ENCODE assay signal across 11 cellular contexts in genomic region chr5:54523534-54523933, GRCh38. TPM values are rescaled to one million over a fixed set of nuclear protein-coding genes. Genes with fewer than 3 reads are reported as not detected.
A peak's percentile ranks its signal among the peaks of the same experiment; 100 is the strongest.
DNase-seq lines count a peak whose midpoint lies in the region; ATAC-seq, FAIRE-seq and TF ChIP-seq lines count a peak whose summit lies in the region.
"Had no signal": no experiment of that assay in that cellular context is flagged by ENCODE, and none has a peak within 500 bp of the region (broad histone marks: within the 10 kb centered on the region; RNA-seq: fewer than 3 reads in every experiment).

No MANE protein-coding gene starts in this region.

- H3K27ac Mint-ChIP-seq in dendritic cell treated with granulocyte-macrophage colony-stimulating factor and Interleukin-4, amounts not matched to agents 40 ng/mL and 50 ng/mL, for 4 days: peak overlapping the region; percentile 75

- no peaks in the 10 kb centered on the region for H3K9me3 ChIP-seq in left ventricle myocardium inferior (replicated peaks)
- H3K9me3 ChIP-seq in neutrophil: no peaks in the 10 kb centered on the region
- H3K9me3 ChIP-seq in HepG2 (ENCODE audit: low read length): no peaks in the 10 kb centered on the region

- H3K27me3 ChIP-seq in left ventricle myocardium inferior (ENCODE audit: low read depth): no peaks in the 10 kb centered on the region
- H3K27me3 ChIP-seq in neutrophil: no peaks in the 10 kb centered on the region
- H3K27me3 ChIP-seq in HepG2 (ENCODE audit: control insufficient read depth in 1 of 2, insufficient read depth in 2 of 2, low read length in 2 of 2): no peaks in the 10 kb centered on the region

- no TSS peak for BruUV-seq in HepG2 (replicated peaks; lab: Mats Ljungman, UMichigan)

- peaks cover 36% of the 10 kb centered on the region for H3K36me3 Mint-ChIP-seq in dendritic cell treated with granulocyte-macrophage colony-stimulating factor and Interleukin-4, amounts not matched to agents 40 ng/mL and 50 ng/mL, for 4 days (ENCODE audit: low read depth)

- H3K79me2 ChIP-seq in HepG2 (ENCODE audit: insufficient read depth, low read length): peaks cover 26% of the 10 kb centered on the region

- CTCF ChIA-PET in HepG2 (lab: Yijun Ruan, JAX; ENCODE audit: low intra/inter-chr PET ratio, low total read pairs): no interaction called here

- no peaks in the 10 kb centered on the region for H3K9me3 Mint-ChIP-seq in dendritic cell treated with granulocyte-macrophage colony-stimulating factor and Interleukin-4, amounts not matched to agents 40 ng/mL and 50 ng/mL, for 4 days
- H3K9me3 Mint-ChIP-seq: activated T-cell treated with anti-CD3 and anti-CD28 coated beads, Interleukin-2, amount 50 U/mL, for 4 hours; IgD-negative memory B cell had no signal

- TF ChIP-seq EP300 in HepG2 (IDR thresholded peaks at IDR 0.05; ENCODE audit: low read depth in 2 of 2, low read length in 2 of 2) (no peak), HepG2 (CRISPR knock-in tag; IDR thresholded peaks at IDR 0.05; ENCODE audit: borderline replicate concordance) (no peak)

- DNase-seq in left ventricle myocardium inferior (no peak), left cardiac atrium (no peak), HepG2 (ENCODE audit: low spot score) (no peak), medulla oblongata (ENCODE audit: extremely low spot score) (no peak)
- DNase-seq: activated T-cell treated with anti-CD3 and anti-CD28 coated beads, Interleukin-2, amount 50 U/mL, for 4 hours; PC-3 had no signal

- H3K4me1 Mint-ChIP-seq in dendritic cell treated with granulocyte-macrophage colony-stimulating factor and Interleukin-4, amounts not matched to agents 40 ng/mL and 50 ng/mL, for 4 days (ENCODE audit: low read depth): peaks cover 17% of the 10 kb centered on the region

- POLR2A ChIA-PET in HepG2 (lab: Yijun Ruan, JAX): no interaction called here

- H3K4me2 ChIP-seq in HepG2 (ENCODE audit: low read depth, low read length): no peak overlapping the region

- H2AFZ ChIP-seq in HepG2 (ENCODE audit: low read length): no peak overlapping the region

- 0 out of 2 replicates have a peak, but pooled peaks cover 5% of the 10 kb centered on the region for H4K20me1 ChIP-seq in HepG2 (ENCODE audit: insufficient read depth, low read length)

- no peaks in the 10 kb centered on the region for H3K27me3 Mint-ChIP-seq in dendritic cell treated with granulocyte-macrophage colony-stimulating factor and Interleukin-4, amounts not matched to agents 40 ng/mL and 50 ng/mL, for 4 days
- H3K27me3 Mint-ChIP-seq: IgD-negative memory B cell had no signal

- ATAC-seq in left cardiac atrium (no peak), HepG2 (no peak), HG03354 (IDR thresholded peaks at IDR 0.05; ENCODE audit: poor library complexity, severe bottlenecking, unreplicated experiment) (no peak), GM18861 (IDR thresholded peaks at IDR 0.05; ENCODE audit: unreplicated experiment) (no peak)
- ATAC-seq: activated T-cell treated with anti-CD3 and anti-CD28 coated beads, Interleukin-2, amount 50 U/mL, for 4 hours; PC-3 had no signal

- peaks cover 98% of the 10 kb centered on the region for H3K4me1 ChIP-seq in left ventricle myocardium inferior
- peaks cover 77 to 87% of the 10 kb centered on the region in 2 experiments for H3K4me1 ChIP-seq in neutrophil (ENCODE audit: control insufficient read depth in 1 of 2, insufficient read depth in 1 of 2, low read depth in 1 of 2, low read length in 1 of 2)
- H3K4me1 ChIP-seq in HepG2 (ENCODE audit: insufficient read depth, low read length): peaks cover 31% of the 10 kb centered on the region

- TF ChIP-seq POLR2A in HepG2 (IDR thresholded peaks at IDR 0.05; ENCODE audit: insufficient read depth in 1 of 2, low read depth in 2 of 2, low read length in 2 of 2): no peak

- TF ChIP-seq CTCF in left ventricle myocardium inferior (IDR thresholded peaks at IDR 0.05; ENCODE audit: borderline replicate concordance) (no peak), neutrophil (IDR thresholded peaks at IDR 0.05) (no peak), HepG2 (CRISPR knock-in tag; IDR thresholded peaks at IDR 0.05) (no peak)

- no peak for FAIRE-seq in HepG2 (lab: Jason Lieb, UNC)

- no peak for TF ChIP-seq RAD21 in HepG2 (CRISPR knock-in tag; IDR thresholded peaks at IDR 0.05)

- H3K27ac ChIP-seq in left ventricle myocardium inferior (replicated peaks) (peak overlapping the region; percentile 75), neutrophil (peak overlapping the region; percentile 96), HepG2 (ENCODE audit: extremely low read length, insufficient read depth, low read length) (no peak overlapping the region)

- in situ Hi-C loops in HepG2 (cut with HindIII; ENCODE audit: extremely low pct_ligation_motif_present, low pct_unique_long_range_greater_than_20kb): loop anchor here (25.0 kb wide), 1 partner anchor 639 kb away; the partner anchor contains the start of genes CDC20B and GPX8

- H3K4me3 ChIP-seq in left ventricle myocardium inferior (peak overlapping the region; percentile 42), neutrophil (ENCODE audit: low read depth in 1 of 2, low read length in 1 of 2) (peak overlapping the region; percentile 92 to 99), HepG2 (replicated peaks in 1 of 3; ENCODE audit: insufficient read depth in 1 of 3, low read depth in 2 of 3, low read length in 3 of 3) (no peak overlapping the region)

- WGBS in HepG2 (ENCODE audit: low lambda C conversion rate): 95% methylated on average over 2 of the region's 3 CpGs

- peak overlapping the region; percentile 62 for H3K4me3 Mint-ChIP-seq in dendritic cell treated with granulocyte-macrophage colony-stimulating factor and Interleukin-4, amounts not matched to agents 40 ng/mL and 50 ng/mL, for 4 days
- H3K4me3 Mint-ChIP-seq: activated T-cell treated with anti-CD3 and anti-CD28 coated beads, Interleukin-2, amount 50 U/mL, for 4 hours had no signal

- H3K36me3 ChIP-seq in left ventricle myocardium inferior (peaks cover 8% of the 10 kb centered on the region), neutrophil (peaks cover 43% of the 10 kb centered on the region), HepG2 (replicated peaks in 1 of 2; ENCODE audit: control insufficient read depth in 1 of 2, insufficient read depth in 2 of 2, low read length in 2 of 2) (no peaks in the 10 kb centered on the region)

- intact Hi-C loops in left ventricle myocardium inferior (cut with micrococcal nuclease): loop anchor here (10.0 kb wide), 1 partner anchor 131 kb away; no protein-coding TSS in a partner anchor
- intact Hi-C loops in left cardiac atrium (cut with DNase I): loop anchor here in 1 of 2 donors (5.0 kb wide), 1 partner anchor 124 kb away; no protein-coding TSS in a partner anchor
- intact Hi-C loops in dendritic cell treated with granulocyte-macrophage colony-stimulating factor and Interleukin-4, amounts not matched to agents 40 ng/mL and 50 ng/mL, for 4 days (cut with micrococcal nuclease): loop anchor here (5.0 kb wide), 1 partner anchor 114 kb away; no protein-coding TSS in a partner anchor
- intact Hi-C loops in HepG2 (cut with micrococcal nuclease; ENCODE audit: unreplicated experiment): loop anchor here (10.0 kb wide), 1 partner anchor 101 kb away; no protein-coding TSS in a partner anchor

- no peak overlapping the region for H3K9ac ChIP-seq in HepG2 (ENCODE audit: insufficient read depth, low read depth, low read length)

TF ChIP-seq in HepG2, 621 proteins besides CTCF, POLR2A, EP300 and RAD21 (continues in another document):
- no peak for TF ChIP-seq ZBTB21 (CRISPR knock-in tag; IDR thresholded peaks at IDR 0.05)
- no peak for TF ChIP-seq MBD4 (IDR thresholded peaks at IDR 0.05; ENCODE audit: borderline replicate concordance, low read length)

RNA-seq across cellular contexts. Expression of gene SNX18, which starts 6.0 kb away (rescaled TPM):
- 28.7 TPM for total RNA-seq in left ventricle myocardium inferior
- 10 to 100 TPM; 15.1 to 15.4 TPM for total RNA-seq in left cardiac atrium
- total RNA-seq in HepG2 (2016; rRNA removed; fragmentation: Illumina TruSeq; extraction: Trizol): 6.0 and 6.2 TPM in 2 replicates
- 0.81 and 0.88 TPM in 2 replicates for total RNA-seq in HepG2 (2016; cell fraction: cytosol; rRNA removed; fragmentation: Illumina TruSeq; extraction: Trizol; ENCODE audit: low read depth)
- total RNA-seq in HepG2 (2016; cell fraction: insoluble cytoplasmic fraction; rRNA removed; fragmentation: Illumina TruSeq; extraction: Trizol): 5.6 and 5.9 TPM in 2 replicates
- 4.7 and 5.3 TPM in 2 replicates for total RNA-seq in HepG2 (2016; cell fraction: membrane; rRNA removed; fragmentation: Illumina TruSeq; extraction: Trizol)
- total RNA-seq in HepG2 (2016; cell fraction: nucleus; rRNA removed; fragmentation: Illumina TruSeq; extraction: Trizol): 5.4 and 5.5 TPM in 2 replicates
- polyA plus RNA-seq in HepG2 (2011; rRNA removed): 2.3 and 2.7 TPM in 2 replicates
- polyA plus RNA-seq in HepG2 (2011; cell fraction: cytosol; rRNA removed): 2.0 and 3.0 TPM in 2 replicates
- 3.4 and 3.8 TPM in 2 replicates for polyA plus RNA-seq in HepG2 (2011; cell fraction: nucleus; rRNA removed)
- polyA plus RNA-seq in HepG2 (2012): 2.5 and 3.2 TPM in 2 replicates
- 0.60 and 0.81 TPM in 2 replicates for polyA plus RNA-seq in HepG2 (2016; cell fraction: cytosol; fragmentation: Illumina TruSeq; extraction: Trizol; ENCODE audit: low read depth)
- 6.8 and 8.2 TPM in 2 replicates for polyA plus RNA-seq in HepG2 (2016; cell fraction: insoluble cytoplasmic fraction; fragmentation: Illumina TruSeq; extraction: Trizol; ENCODE audit: low read depth)
- 3.2 and 4.0 TPM in 2 replicates for polyA plus RNA-seq in HepG2 (2016; cell fraction: membrane; fragmentation: Illumina TruSeq; extraction: Trizol; ENCODE audit: low read depth)
- 4.1 and 5.1 TPM in 2 replicates for polyA plus RNA-seq in HepG2 (2016; cell fraction: nucleus; fragmentation: Illumina TruSeq; extraction: Trizol; ENCODE audit: insufficient read depth, low read depth)
- 6.5 and 11.0 TPM in 2 replicates for polyA minus RNA-seq in HepG2 (2011; rRNA and poly(A)+ RNA removed; ENCODE audit: low replicate concordance)
- polyA minus RNA-seq in HepG2 (2011; cell fraction: cytosol; rRNA and poly(A)+ RNA removed): 6.8 and 6.9 TPM in 2 replicates
- 10.2 and 10.8 TPM in 2 replicates for polyA minus RNA-seq in HepG2 (2011; cell fraction: nucleus; rRNA and poly(A)+ RNA removed)

Comparison
In these comparisons a context has a peak if more than half of its experiments do, and no peak if none do; other contexts are left out.
1. H3K4me3 ChIP-seq: peak in left ventricle myocardium inferior (single experiment) and neutrophil (2 of 2); none in HepG2 (0 of 3).